8 cellular contexts compared by ENCODE assay signal in genomic region chr2:79887747-79888374, GRCh38.
DNase-seq lines count a peak whose midpoint lies in the region; ATAC-seq, FAIRE-seq and TF ChIP-seq lines count a peak whose summit lies in the region.

No MANE protein-coding gene starts in this region.

- peak; percentile 5 for FAIRE-seq in urothelium cell line (lab: Jason Lieb, UNC)

- H3K9me3 ChIP-seq in BE2C (no peaks in the 10 kb centered on the region), ascending aorta (no peaks in the 10 kb centered on the region)

- intact Hi-C loops in ascending aorta (cut with DNase I) = no loop called here

- DNase-seq in BE2C = peak; percentile 22
- DNase-seq in GM12864 (ENCODE audit: low read depth) = peak; percentile 18
- DNase-seq in NCI-H345 (lab: John Stamatoyannopoulos, UW) = peak; percentile 60
- DNase-seq in ascending aorta (ENCODE audit: low spot score in 2 of 2) = no peak
- peak; percentile 38 for DNase-seq in kidney glomerular epithelial cell (lab: John Stamatoyannopoulos, UW)
- DNase-seq in urothelium cell line (ENCODE audit: low spot score) = peak; percentile 53

- TF ChIP-seq CTCF in BE2C (IDR thresholded peaks at IDR 0.05; ENCODE audit: low read depth, low read length) = peak; percentile 55
- peak; percentile 56 for TF ChIP-seq CTCF in GM12864 (IDR thresholded peaks at IDR 0.05; ENCODE audit: low read depth, low read length, missing control alignments)
- peak in 2 of 3 experiments; percentile 32 to 49 for TF ChIP-seq CTCF in ascending aorta (IDR thresholded peaks at IDR 0.05)

- H3K27ac ChIP-seq in ascending aorta = no peak overlapping the region

- H3K4me3 ChIP-seq in BE2C (ENCODE audit: low read depth, low read length) (no peak overlapping the region), GM12864 (ENCODE audit: low read depth, low read length) (no peak overlapping the region), ascending aorta (no peak overlapping the region)

- H3K27me3 ChIP-seq in BE2C = no peaks in the 10 kb centered on the region
- no peaks in the 10 kb centered on the region for H3K27me3 ChIP-seq in ascending aorta

- ATAC-seq in HG02938 (IDR thresholded peaks at IDR 0.05; ENCODE audit: unreplicated experiment) (peak; percentile 83), HG03457 (IDR thresholded peaks at IDR 0.05; ENCODE audit: unreplicated experiment) (no peak)

- no peaks in the 10 kb centered on the region for H3K4me1 ChIP-seq in BE2C
- no peaks in the 10 kb centered on the region for H3K4me1 ChIP-seq in ascending aorta

- H3K36me3 ChIP-seq in BE2C (no peaks in the 10 kb centered on the region), ascending aorta (no peaks in the 10 kb centered on the region)

Comparison
In these comparisons a context has a peak if more than half of its experiments do, and no peak if none do; other contexts are left out.
1. DNase-seq: peak in BE2C (single experiment), GM12864 (single experiment), NCI-H345 (single experiment), kidney glomerular epithelial cell (single experiment) and urothelium cell line (single experiment); none in ascending aorta (0 of 2).
2. Peak in every context shown above with its lines, with median percentiles within 50 percentile points of each other: CTCF ChIP-seq.